8 cellular contexts compared by ENCODE assay signal in the genomic region with DNA sequence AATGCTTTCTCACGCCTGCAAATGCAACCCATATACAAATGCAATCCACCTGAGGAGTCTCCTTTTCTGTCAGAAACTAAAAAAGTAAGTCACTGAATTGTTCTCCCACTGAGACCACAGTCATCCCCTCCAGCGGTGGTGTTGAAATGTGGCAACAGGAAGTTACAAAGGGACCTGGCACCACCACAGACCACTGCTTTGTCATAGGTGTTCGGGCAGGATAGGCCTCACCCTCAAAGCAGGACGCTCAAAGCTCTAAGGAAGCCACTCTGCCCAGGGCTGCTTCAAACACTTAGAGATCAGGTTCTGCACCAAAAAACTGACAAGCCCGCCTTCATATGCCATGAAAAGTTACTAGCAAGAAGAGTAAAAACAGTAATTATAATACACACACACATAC. TPM values are rescaled to one million over a fixed set of nuclear protein-coding genes. Genes with fewer than 3 reads are reported as not detected.
A peak's percentile ranks its signal among the peaks of the same experiment; 100 is the strongest.
DNase-seq lines count a peak whose midpoint lies in the region; ATAC-seq, FAIRE-seq and TF ChIP-seq lines count a peak whose summit lies in the region.

No MANE protein-coding gene starts in this region.

- CTCF ChIA-PET in A549 (lab: Yijun Ruan, JAX) = interaction anchor here (0.7 to 3.4 kb wide), 4 partner anchors 11 to 308 kb away, joined by 3 to 12 read pairs (median 3); a partner anchor contains a TSS

- no peak overlapping the region for H2AFZ ChIP-seq in fibroblast of lung (ENCODE audit: low read length)

- POLR2A ChIA-PET in A549 (lab: Yijun Ruan, JAX) = interaction anchor here (0.5 to 3.8 kb wide), 7 partner anchors 11 to 494 kb away, joined by 3 to 45 read pairs (median 5); a partner anchor contains a TSS

- peak; percentile 50 to 57 for ATAC-seq in A549
- ATAC-seq in GM21717 (IDR thresholded peaks at IDR 0.05; ENCODE audit: unreplicated experiment) = peak; percentile 56

- H4K20me1 ChIP-seq in fibroblast of lung (ENCODE audit: control insufficient read depth, extremely low read depth, insufficient read depth, low read length) = no peaks in the 10 kb centered on the region

- FAIRE-seq in A549 (lab: Jason Lieb, UNC) = no peak

- H3K27me3 ChIP-seq in fibroblast of lung (ENCODE audit: control insufficient read depth, insufficient read depth, low read length) = no peaks in the 10 kb centered on the region
- H3K27me3 ChIP-seq in WERI-Rb-1 (ENCODE audit: insufficient read depth, low read depth, severe bottlenecking) = no peaks in the 10 kb centered on the region

- H3K4me3 ChIP-seq in A549 (no peak overlapping the region; the same call in 2 of the 3 replicates), fibroblast of lung (replicated peaks in 1 of 4; ENCODE audit: control extremely low read depth in 1 of 4, insufficient read depth in 1 of 4, low read depth in 3 of 4, low read length in 4 of 4) (no peak overlapping the region), WERI-Rb-1 (ENCODE audit: low read depth, low read length) (no peak overlapping the region)

- no peak for TF ChIP-seq RAD21 in A549 (conservative IDR thresholded peaks at IDR 0.05 in 1 of 2, IDR thresholded peaks at IDR 0.05 in 1 of 2)

- no peak for TF ChIP-seq POLR2A in A549 (IDR thresholded peaks at IDR 0.05; ENCODE audit: low read length)

- TF ChIP-seq CTCF in A549 (IDR thresholded peaks at IDR 0.05) = no peak
- no peak for TF ChIP-seq CTCF in fibroblast of lung (conservative IDR thresholded peaks at IDR 0.05 in 1 of 2, IDR thresholded peaks at IDR 0.05 in 1 of 2; ENCODE audit: low read depth in 1 of 2, low read length in 2 of 2)
- TF ChIP-seq CTCF in WERI-Rb-1 (IDR thresholded peaks at IDR 0.05; ENCODE audit: low read depth, low read length) = no peak

- no peaks in the 10 kb centered on the region for H3K79me2 ChIP-seq in fibroblast of lung (ENCODE audit: control insufficient read depth, insufficient read depth, low read length)

- peak; percentile 39 to 84 for DNase-seq in A549 (ENCODE audit: low read depth in 1 of 2, low spot score in 1 of 2)
- peak; percentile 69 for DNase-seq in NCI-H226
- DNase-seq in activated CD8-positive, alpha-beta memory T cell treated with anti-CD3 and anti-CD28 coated beads, Interleukin-2, amount 50 U/mL, for 24 hours (ENCODE audit: extremely low read depth) = peak; percentile 74
- peak; percentile 73 to 90 for DNase-seq in fibroblast of lung (ENCODE audit: low read depth in 2 of 2)
- DNase-seq in stimulated activated CD4-positive, alpha-beta T cell treated with anti-CD3 and anti-CD28 coated beads, Interleukin-2, amount 100 ng/mL, for 4 hours (ENCODE audit: low read depth) = peak; percentile 16
- no peak for DNase-seq in NCI-H146 (lab: John Stamatoyannopoulos, UW)
- DNase-seq in WERI-Rb-1 = no peak

- H3K4me2 ChIP-seq in A549 = peak overlapping the region; percentile 58
- H3K4me2 ChIP-seq in fibroblast of lung (ENCODE audit: extremely low read depth, insufficient read depth, low read length) = no peak overlapping the region

- TF ChIP-seq EP300 in A549 (IDR thresholded peaks at IDR 0.05) = peak in 1 of 2 experiments; percentile 67; a peak in 1 of 5 replicates

- H3K4me1 ChIP-seq in A549 = peaks cover 61% of the 10 kb centered on the region
- peaks cover 10% of the 10 kb centered on the region for H3K4me1 ChIP-seq in fibroblast of lung (ENCODE audit: control insufficient read depth, extremely low read depth, insufficient read depth, low read length)

- H3K27ac ChIP-seq in A549 (peak overlapping the region; percentile 91 to 92), fibroblast of lung (ENCODE audit: insufficient read depth, low read length) (peak overlapping the region; percentile 76), WERI-Rb-1 (no peak overlapping the region)

- no peaks in the 10 kb centered on the region for H3K36me3 ChIP-seq in fibroblast of lung (ENCODE audit: control insufficient read depth, insufficient read depth, low read length)
- peaks cover 2% of the 10 kb centered on the region; the same call in 1 of the 2 replicates for H3K36me3 ChIP-seq in WERI-Rb-1

- WGBS in A549 (ENCODE audit: missing lambda C conversion rate) = 14% methylated on average over 5 of the region's 5 CpGs

- peak overlapping the region; percentile 10 for H3K9ac ChIP-seq in fibroblast of lung (ENCODE audit: insufficient read depth, low read length)

- no peaks in the 10 kb centered on the region for H3K9me3 ChIP-seq in A549
- no peaks in the 10 kb centered on the region for H3K9me3 ChIP-seq in fibroblast of lung (ENCODE audit: control insufficient read depth, insufficient read depth, low read depth, low read length)
- no peaks in the 10 kb centered on the region for H3K9me3 ChIP-seq in WERI-Rb-1 (ENCODE audit: severe bottlenecking)

TF ChIP-seq in A549, 52 proteins besides CTCF, POLR2A, EP300 and RAD21:
- TF ChIP-seq MAFK (IDR thresholded peaks at IDR 0.05; ENCODE audit: partially characterized antibody) = no peak
- TF ChIP-seq CEBPB (IDR thresholded peaks at IDR 0.05) = peak in 1 of 2 experiments; percentile 50; a peak in 2 of 4 replicates
- TF ChIP-seq HOXB5 (CRISPR knock-in tag; IDR thresholded peaks at IDR 0.05) = 0 out of 2 replicates have a peak, but pooled peaks have one; percentile 48
- TF ChIP-seq, protein P1, sequence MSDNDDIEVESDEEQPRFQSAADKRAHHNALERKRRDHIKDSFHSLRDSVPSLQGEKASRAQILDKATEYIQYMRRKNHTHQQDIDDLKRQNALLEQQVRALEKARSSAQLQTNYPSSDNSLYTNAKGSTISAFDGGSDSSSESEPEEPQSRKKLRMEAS (IDR thresholded peaks at IDR 0.05) = peak; percentile 70; the same call in 1 of the 2 replicates
- 0 out of 2 replicates have a peak, but pooled peaks have one; percentile 10 for TF ChIP-seq HOXA7 (CRISPR knock-in tag; IDR thresholded peaks at IDR 0.05)
- TF ChIP-seq, protein P2, sequence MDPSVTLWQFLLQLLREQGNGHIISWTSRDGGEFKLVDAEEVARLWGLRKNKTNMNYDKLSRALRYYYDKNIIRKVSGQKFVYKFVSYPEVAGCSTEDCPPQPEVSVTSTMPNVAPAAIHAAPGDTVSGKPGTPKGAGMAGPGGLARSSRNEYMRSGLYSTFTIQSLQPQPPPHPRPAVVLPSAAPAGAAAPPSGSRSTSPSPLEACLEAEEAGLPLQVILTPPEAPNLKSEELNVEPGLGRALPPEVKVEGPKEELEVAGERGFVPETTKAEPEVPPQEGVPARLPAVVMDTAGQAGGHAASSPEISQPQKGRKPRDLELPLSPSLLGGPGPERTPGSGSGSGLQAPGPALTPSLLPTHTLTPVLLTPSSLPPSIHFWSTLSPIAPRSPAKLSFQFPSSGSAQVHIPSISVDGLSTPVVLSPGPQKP (IDR thresholded peaks at IDR 0.05; ENCODE audit: low read depth, low read length) = no peak
- TF ChIP-seq HOXB13 (CRISPR knock-in tag; IDR thresholded peaks at IDR 0.05; ENCODE audit: low read depth) = peak; percentile 94
- peak; percentile 34; the same call in 1 of the 2 replicates for TF ChIP-seq TFCP2L1 (CRISPR knock-in tag; IDR thresholded peaks at IDR 0.05)
- no peak for TF ChIP-seq POLR2AphosphoS2 (conservative IDR thresholded peaks at IDR 0.05; ENCODE audit: low read length)
- TF ChIP-seq, protein P3, sequence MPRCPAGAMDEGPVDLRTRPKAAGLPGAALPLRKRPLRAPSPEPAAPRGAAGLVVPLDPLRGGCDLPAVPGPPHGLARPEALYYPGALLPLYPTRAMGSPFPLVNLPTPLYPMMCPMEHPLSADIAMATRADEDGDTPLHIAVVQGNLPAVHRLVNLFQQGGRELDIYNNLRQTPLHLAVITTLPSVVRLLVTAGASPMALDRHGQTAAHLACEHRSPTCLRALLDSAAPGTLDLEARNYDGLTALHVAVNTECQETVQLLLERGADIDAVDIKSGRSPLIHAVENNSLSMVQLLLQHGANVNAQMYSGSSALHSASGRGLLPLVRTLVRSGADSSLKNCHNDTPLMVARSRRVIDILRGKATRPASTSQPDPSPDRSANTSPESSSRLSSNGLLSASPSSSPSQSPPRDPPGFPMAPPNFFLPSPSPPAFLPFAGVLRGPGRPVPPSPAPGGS (IDR thresholded peaks at IDR 0.05) = no peak
- TF ChIP-seq, protein P4, sequence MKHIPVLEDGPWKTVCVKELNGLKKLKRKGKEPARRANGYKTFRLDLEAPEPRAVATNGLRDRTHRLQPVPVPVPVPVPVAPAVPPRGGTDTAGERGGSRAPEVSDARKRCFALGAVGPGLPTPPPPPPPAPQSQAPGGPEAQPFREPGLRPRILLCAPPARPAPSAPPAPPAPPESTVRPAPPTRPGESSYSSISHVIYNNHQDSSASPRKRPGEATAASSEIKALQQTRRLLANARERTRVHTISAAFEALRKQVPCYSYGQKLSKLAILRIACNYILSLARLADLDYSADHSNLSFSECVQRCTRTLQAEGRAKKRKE (CRISPR knock-in tag; IDR thresholded peaks at IDR 0.05; ENCODE audit: low read depth) = peak; percentile 86; the same call in 1 of the 2 replicates
- peak; percentile 58; the same call in 1 of the 2 replicates for TF ChIP-seq EHF (CRISPR knock-in tag; IDR thresholded peaks at IDR 0.05)
- 0 out of 2 replicates have a peak, but pooled peaks have one; percentile 48 for TF ChIP-seq HEYL (CRISPR knock-in tag; IDR thresholded peaks at IDR 0.05)
- no peak for TF ChIP-seq ESRRA (IDR thresholded peaks at IDR 0.05; ENCODE audit: borderline replicate concordance, low read length)
- no peak for TF ChIP-seq SREBF2 (IDR thresholded peaks at IDR 0.05)
- no peak for TF ChIP-seq CHD4 (IDR thresholded peaks at IDR 0.05; ENCODE audit: borderline replicate concordance)
- TF ChIP-seq, protein P5, sequence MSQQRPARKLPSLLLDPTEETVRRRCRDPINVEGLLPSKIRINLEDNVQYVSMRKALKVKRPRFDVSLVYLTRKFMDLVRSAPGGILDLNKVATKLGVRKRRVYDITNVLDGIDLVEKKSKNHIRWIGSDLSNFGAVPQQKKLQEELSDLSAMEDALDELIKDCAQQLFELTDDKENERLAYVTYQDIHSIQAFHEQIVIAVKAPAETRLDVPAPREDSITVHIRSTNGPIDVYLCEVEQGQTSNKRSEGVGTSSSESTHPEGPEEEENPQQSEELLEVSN (IDR thresholded peaks at IDR 0.05; ENCODE audit: borderline replicate concordance, low read depth) = peak; percentile 61; the same call in 1 of the 2 replicates
- peak; percentile 83 for TF ChIP-seq FOSB (CRISPR knock-in tag; IDR thresholded peaks at IDR 0.05)
- TF ChIP-seq ZFP36 (IDR thresholded peaks at IDR 0.05; ENCODE audit: borderline replicate concordance, partially characterized antibody) = no peak

RNA-seq across cellular contexts. Expression of a gene that starts 11.3 kb away (rescaled TPM):
- polyA plus RNA-seq in A549 (2011; rRNA removed) (54.1 and 71.6 TPM in 2 replicates), A549 (2017; fragmentation: RNase III; extraction: RNeasy Plus Mini Kit Qiagen cat#74134 plus additional on column Dnase treatment) (32.7 to 43.1 TPM (median 39.3 TPM) in 3 replicates), fibroblast of lung (48.1 and 125 TPM in 2 replicates)
- polyA plus RNA-seq in A549 (2012; cell fraction: cytosol; rRNA removed) = 34.1 and 42.4 TPM in 2 replicates
- 42.2 and 45.0 TPM in 2 replicates for polyA plus RNA-seq in A549 (2012; cell fraction: nucleus; rRNA removed)
- polyA minus RNA-seq in A549 (2011; rRNA and poly(A)+ RNA removed) = 44.3 and 53.0 TPM in 2 replicates
- 127 and 252 TPM in 2 replicates for total RNA-seq in fibroblast of lung
- 50.4 and 127 TPM in 2 replicates for polyA plus RNA-seq in fibroblast of lung (2012)
- 22.8 and 76.1 TPM in 2 replicates for polyA minus RNA-seq in fibroblast of lung (ENCODE audit: low replicate concordance)

Comparison
In these comparisons a context has a peak if more than half of its experiments do, and no peak if none do; other contexts are left out.
1. DNase-seq: peak in A549 (2 of 2), NCI-H226 (single experiment), activated CD8-positive, alpha-beta memory T cell treated with anti-CD3 and anti-CD28 coated beads, Interleukin-2, amount 50 U/mL, for 24 hours (single experiment), fibroblast of lung (2 of 2) and stimulated activated CD4-positive, alpha-beta T cell treated with anti-CD3 and anti-CD28 coated beads, Interleukin-2, amount 100 ng/mL, for 4 hours (single experiment); none in NCI-H146 (single experiment) and WERI-Rb-1 (single experiment).